ENCODE assay signal across 17 cellular contexts in the genomic region with DNA sequence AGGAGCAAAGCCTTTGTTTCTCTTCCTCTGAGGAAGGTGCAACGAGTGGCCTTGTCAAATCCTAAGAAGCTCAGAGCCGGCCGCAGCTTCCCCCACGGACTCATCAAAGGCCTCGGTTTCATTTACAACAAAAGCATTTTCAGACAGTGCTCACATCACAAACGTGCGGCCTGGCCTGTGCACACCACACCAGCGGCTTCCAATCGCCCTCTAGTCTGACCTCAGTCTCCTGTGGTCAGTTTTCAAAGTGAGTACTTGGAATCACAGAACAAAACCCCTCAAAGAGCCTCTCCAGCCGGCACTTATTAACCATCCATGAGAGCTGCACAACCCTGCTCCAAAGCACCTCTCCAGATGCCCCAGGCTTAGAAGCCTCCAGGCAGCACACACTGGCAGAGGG. TPM values are rescaled to one million over a fixed set of nuclear protein-coding genes. Genes with fewer than 3 reads are reported as not detected.
DNase-seq lines count a peak whose midpoint lies in the region; ATAC-seq and TF ChIP-seq lines count a peak whose summit lies in the region.
"Had no signal": no experiment of that assay in that cellular context is flagged by ENCODE, and none has a peak within 500 bp of the region (broad histone marks: within the 10 kb centered on the region; RNA-seq: fewer than 3 reads in every experiment).

No MANE protein-coding gene starts in this region.

- H3K4me3 ChIP-seq in heart left ventricle (peak overlapping the region in 8 of 12 donors; percentile 19 to 47 (median 28)), fibroblast of the aortic adventitia (ENCODE audit: low read depth, low read length) (no peak overlapping the region), neuron (ENCODE audit: low read length) (peak overlapping the region; percentile 11), vagina (peak overlapping the region in 1 of 2 donors; percentile 21)

- H3K4me1 ChIP-seq in heart left ventricle (peaks cover 0 to 37% (median 10%) of the 10 kb centered on the region in 12 donors), neuron (ENCODE audit: insufficient read depth, low read length) (peaks cover 31% of the 10 kb centered on the region), vagina (peaks cover 23% of the 10 kb centered on the region)
- H3K4me1 ChIP-seq: foreskin keratinocyte had no signal

- intact Hi-C loops in heart left ventricle (cut with DNase I) = loop anchor here in 7 of 10 donors (5.0 to 10.0 kb wide), 11 partner anchors 33 to 275 kb away; a partner anchor contains a TSS
- intact Hi-C loops in left cardiac atrium (cut with DNase I) = loop anchor here (5.0 to 10.0 kb wide), 2 partner anchors 48 to 85 kb away; no protein-coding TSS in a partner anchor
- intact Hi-C loops in vagina (cut with DNase I) = loop anchor here (10.0 kb wide), 1 partner anchor 55 kb away; no protein-coding TSS in a partner anchor

- 56 to 73% (median 65%) methylated on average over 9 to 10 of the region's 10 CpGs for WGBS in heart left ventricle, 4 donors

- H3K9me3 ChIP-seq in heart left ventricle = no peaks in the 10 kb centered on the region
- H3K9me3 ChIP-seq in neuron (ENCODE audit: low read length) = no peaks in the 10 kb centered on the region
- no peaks in the 10 kb centered on the region for H3K9me3 ChIP-seq in vagina

- H3K27ac ChIP-seq in heart left ventricle = peak overlapping the region in 3 of 12 donors; percentile 13 to 32 (median 24)
- peak overlapping the region; percentile 85 for H3K27ac ChIP-seq in vagina
- H3K27ac ChIP-seq: foreskin keratinocyte had no signal

- DNase-seq in heart left ventricle = no peak
- no peak for DNase-seq in left cardiac atrium
- DNase-seq in fibroblast of the aortic adventitia (ENCODE audit: low read depth) = peak; percentile 32
- no peak for DNase-seq in vagina (ENCODE audit: extremely low spot score in 2 of 2)
- DNase-seq in iPS-NIHi11 (ENCODE audit: low spot score) = no peak
- DNase-seq: activated CD4-positive, alpha-beta T cell treated with anti-CD3 and anti-CD28 coated beads, Interleukin-2, amount 10 ng/mL, durations not matched to agents 24 days and 14 days; activated gamma-delta T cell treated with Interleukin-2 at 50 U/mL for 16 hours; CD8-positive, alpha-beta memory T cell; foreskin keratinocyte; naive thymus-derived CD4-positive, alpha-beta T cell; NCI-H526 treated with DMSO at 0.1 percent for 48 hours had no signal

- no peak for TF ChIP-seq POLR2A in heart left ventricle (IDR thresholded peaks at IDR 0.05)
- TF ChIP-seq POLR2A in vagina (IDR thresholded peaks at IDR 0.05) = no peak

- peaks cover 0 to 24% (median 0%) of the 10 kb centered on the region in 9 donors for H3K27me3 ChIP-seq in heart left ventricle
- no peaks in the 10 kb centered on the region for H3K27me3 ChIP-seq in neuron (ENCODE audit: insufficient read depth, low read length)
- no peaks in the 10 kb centered on the region for H3K27me3 ChIP-seq in vagina

- ATAC-seq in heart left ventricle = no peak
- ATAC-seq in left cardiac atrium = no peak
- ATAC-seq in GM21528 (IDR thresholded peaks at IDR 0.05; ENCODE audit: low FRiP score, unreplicated experiment) = no peak
- ATAC-seq in GM19463 (IDR thresholded peaks at IDR 0.05; ENCODE audit: unreplicated experiment) = no peak
- ATAC-seq: foreskin keratinocyte; naive thymus-derived CD4-positive, alpha-beta T cell had no signal

- H3K36me3 ChIP-seq in heart left ventricle (peaks cover 0 to 19% (median 4%) of the 10 kb centered on the region in 9 donors), neuron (ENCODE audit: insufficient read depth, low read length) (peaks cover 17% of the 10 kb centered on the region), vagina (no peaks in the 10 kb centered on the region)

- H2AFZ ChIP-seq in neuron (ENCODE audit: low read depth, low read length) = no peak overlapping the region

- TF ChIP-seq CTCF in heart left ventricle (IDR thresholded peaks at IDR 0.05) (no peak), fibroblast of the aortic adventitia (IDR thresholded peaks at IDR 0.05; ENCODE audit: insufficient read depth, low read length) (no peak), vagina (IDR thresholded peaks at IDR 0.05) (no peak)

RNA-seq across cellular contexts. Expression of a gene that starts 3.3 kb away (rescaled TPM):
- total RNA-seq in heart left ventricle (1 to 10 TPM; 1.1 to 9.0 (median 3.4) TPM), left cardiac atrium (1 to 10 TPM; 6.8 to 7.8 TPM), fibroblast of the aortic adventitia (ENCODE audit: low replicate concordance) (0.25 and 1.4 TPM in 2 replicates), vagina (16.5 TPM)
- polyA plus RNA-seq in heart left ventricle = 1 to 10 TPM; 2.1 to 3.5 TPM
- total RNA-seq: M059J had no signal
- polyA plus RNA-seq: CD8-positive, alpha-beta memory T cell had no signal

RNA-seq across cellular contexts. Expression of a gene that starts 18.4 kb away (rescaled TPM):
- total RNA-seq in heart left ventricle (under 1 TPM in 4 of 9 donors, not detected in 5; 0.05 to 0.38 (median 0.09) TPM), left cardiac atrium (under 1 TPM; 0.06 to 0.26 TPM), fibroblast of the aortic adventitia (ENCODE audit: low replicate concordance) (0.18 TPM in 1 of 2 replicates, not detected in the other), vagina (not detected)
- polyA plus RNA-seq in heart left ventricle = under 1 TPM; 0.03 to 0.11 TPM
- total RNA-seq: activated CD4-positive, alpha-beta T cell treated with anti-CD3 and anti-CD28 coated beads, Interleukin-2, amount 10 ng/mL, durations not matched to agents 24 days and 14 days; CD8-positive, alpha-beta memory T cell; Daoy; foreskin keratinocyte; M059J; naive thymus-derived CD4-positive, alpha-beta T cell had no signal
- polyA plus RNA-seq: AG04450; CD8-positive, alpha-beta memory T cell; foreskin keratinocyte; naive thymus-derived CD4-positive, alpha-beta T cell had no signal
